In the genomic region with DNA sequence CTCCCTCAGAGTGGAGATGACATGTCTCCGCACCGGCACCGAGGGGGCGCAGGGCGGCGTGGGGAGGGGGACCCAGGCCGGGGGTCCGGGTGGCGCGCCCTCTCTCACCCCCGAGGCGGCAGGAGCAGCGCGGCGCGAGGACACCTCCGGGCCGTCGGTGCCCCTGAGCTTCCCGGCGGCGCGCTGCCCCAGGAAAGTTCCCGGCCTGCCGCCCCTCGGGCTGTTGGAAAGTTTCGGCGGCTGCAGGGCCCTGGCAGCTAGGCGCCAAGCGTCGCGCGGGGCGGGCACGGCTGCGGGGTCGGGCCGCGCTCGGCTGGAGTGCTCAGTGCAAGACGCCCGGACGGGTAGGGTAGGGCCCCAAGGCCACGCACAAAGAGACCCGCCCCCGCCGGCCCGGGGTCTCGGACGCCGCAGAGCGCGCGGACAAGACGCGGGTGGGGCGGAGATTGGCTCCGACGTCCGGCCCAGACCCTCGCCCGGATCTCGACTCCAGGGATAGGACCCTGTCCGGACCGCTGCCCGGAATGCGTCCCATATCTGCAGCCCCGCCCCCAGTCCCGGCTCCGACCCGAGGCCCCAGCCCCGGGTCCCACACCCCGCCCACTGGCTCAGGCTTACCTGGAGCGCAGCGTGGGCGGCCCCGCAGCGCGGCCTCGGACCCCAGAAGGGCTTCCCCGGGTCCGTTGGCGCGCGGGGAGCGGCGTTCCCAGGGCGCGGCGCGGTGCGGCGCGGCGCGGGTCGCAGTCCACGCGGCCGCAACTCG, we compare ENCODE assay signal across 8 cellular contexts. TPM values are rescaled to one million over a fixed set of nuclear protein-coding genes. Genes with fewer than 3 reads are reported as not detected.
A peak's percentile ranks its signal among the peaks of the same experiment; 100 is the strongest.
DNase-seq lines count a peak whose midpoint lies in the region; ATAC-seq, FAIRE-seq and TF ChIP-seq lines count a peak whose summit lies in the region.

No MANE protein-coding gene starts in this region.

- CTCF ChIA-PET in A549 (lab: Yijun Ruan, JAX) (interaction anchor here (0.7 to 5.8 kb wide), 6 partner anchors 25 to 286 kb away, joined by 3 to 89 read pairs (median 4); no protein-coding TSS in a partner anchor), HEK293 (lab: Yijun Ruan, JAX) (interaction anchor here (0.6 to 6.9 kb wide), 5 partner anchors 48 to 286 kb away, joined by 3 to 150 read pairs (median 5); no protein-coding TSS in a partner anchor), activated B cell treated with CpG ODN at 0.5 μM for 24 hours (lab: Charles Lee) (interaction anchor here (0.6 to 1.9 kb wide), 2 partner anchors 48 to 286 kb away, joined by 3 to 6 read pairs; no protein-coding TSS in a partner anchor)

- H2AFZ ChIP-seq in trophoblast cell (ENCODE audit: insufficient read depth, low read length, poor library complexity) = peak overlapping the region; percentile 64

- H2BK5ac ChIP-seq in trophoblast cell (ENCODE audit: low read depth, low read length, poor library complexity) = no peak overlapping the region

- peaks cover 15% of the 10 kb centered on the region for H3K27me3 ChIP-seq in trophoblast cell (ENCODE audit: insufficient read depth, low read length)

- H3K14ac ChIP-seq in trophoblast cell (ENCODE audit: low read length) = no peak overlapping the region

- H3K27ac Mint-ChIP-seq in activated B cell treated with CpG ODN at 0.5 μM for 24 hours = no peak overlapping the region

- no peak overlapping the region for H3K4me3 Mint-ChIP-seq in activated B cell treated with CpG ODN at 0.5 μM for 24 hours

- H3K36me3 ChIP-seq in HEK293 (ENCODE audit: control insufficient read depth in 2 of 2, insufficient read depth in 1 of 2, low read length in 2 of 2) (no peaks in the 10 kb centered on the region), trophoblast cell (ENCODE audit: control insufficient read depth in 1 of 2, insufficient read depth in 2 of 2, low read length in 2 of 2) (no peaks in the 10 kb centered on the region)

- peaks cover 4% of the 10 kb centered on the region for H3K79me2 ChIP-seq in trophoblast cell (ENCODE audit: control insufficient read depth, insufficient read depth, low read length, poor library complexity)

- no peak overlapping the region for H4K12ac ChIP-seq in trophoblast cell (ENCODE audit: low read depth, low read length)

- H2AK5ac ChIP-seq in trophoblast cell (ENCODE audit: low read length) = no peak overlapping the region

- no peak overlapping the region for H4K8ac ChIP-seq in trophoblast cell (ENCODE audit: low read depth, low read length)

- no peak overlapping the region for H2BK120ac ChIP-seq in trophoblast cell (ENCODE audit: insufficient read depth, low read length, poor library complexity)

- peak in 1 of 2 experiments; percentile 5; a peak in 1 of 6 replicates for ATAC-seq in A549
- no peak for ATAC-seq in activated B cell treated with CpG ODN at 0.5 μM for 24 hours (ENCODE audit: low read depth)
- ATAC-seq in HG03469 (IDR thresholded peaks at IDR 0.05; ENCODE audit: unreplicated experiment) = no peak

- H3K4me3 ChIP-seq in A549 (peak overlapping the region; percentile 92), HEK293 (ENCODE audit: low read depth, low read length) (peak overlapping the region; percentile 59), fibroblast of villous mesenchyme (ENCODE audit: low read depth, low read length) (peak overlapping the region; percentile 68), trophoblast cell (ENCODE audit: low read depth, low read length) (peak overlapping the region; percentile 76)

- intact Hi-C loops in activated B cell treated with CpG ODN at 0.5 μM for 24 hours (cut with micrococcal nuclease) = loop anchor here (1.0 to 2.0 kb wide), 4 partner anchors 17 to 101 kb away; partner anchors contain the start of genes COMT, TRMT2A and TXNRD2

- no peak for TF ChIP-seq EP300 in A549 (IDR thresholded peaks at IDR 0.05)

- TF ChIP-seq CTCF in A549 (IDR thresholded peaks at IDR 0.05) = no peak
- no peak for TF ChIP-seq CTCF in HEK293 (tag by site-specific recombination; IDR thresholded peaks at IDR 0.05)
- no peak for TF ChIP-seq CTCF in activated B cell treated with CpG ODN at 0.5 μM for 24 hours (IDR thresholded peaks at IDR 0.05)
- TF ChIP-seq CTCF in fibroblast of villous mesenchyme (IDR thresholded peaks at IDR 0.05; ENCODE audit: insufficient read depth, low read depth, low read length) = no peak

- peak overlapping the region; percentile 51 for H3K18ac ChIP-seq in trophoblast cell (ENCODE audit: low read length)

- TF ChIP-seq RAD21 in A549 (conservative IDR thresholded peaks at IDR 0.05 in 1 of 2, IDR thresholded peaks at IDR 0.05 in 1 of 2) = no peak

- H3K4me1 ChIP-seq in A549 (peaks cover 10% of the 10 kb centered on the region; the same call in 2 of the 3 replicates), HEK293 (ENCODE audit: control insufficient read depth, insufficient read depth, low read length) (no peaks in the 10 kb centered on the region), trophoblast cell (ENCODE audit: control insufficient read depth in 1 of 2, insufficient read depth in 2 of 2, low read length in 2 of 2) (peaks cover 6 to 8% of the 10 kb centered on the region in 2 experiments)

- H3K4ac ChIP-seq in trophoblast cell (ENCODE audit: low read depth, low read length) = no peak overlapping the region

- H3K4me2 ChIP-seq in A549 = peak overlapping the region; percentile 90
- H3K4me2 ChIP-seq in trophoblast cell (ENCODE audit: low read length) = peak overlapping the region; percentile 95

- no peak overlapping the region for H2BK12ac ChIP-seq in trophoblast cell (ENCODE audit: low read length)

- FAIRE-seq in A549 (lab: Jason Lieb, UNC) = no peak

- POLR2A ChIA-PET in A549 (lab: Yijun Ruan, JAX) (interaction anchor here (0.6 kb wide), 1 partner anchor 30 kb away, joined by 3 read pairs; no protein-coding TSS in a partner anchor), HEK293 (lab: Yijun Ruan, JAX) (interaction anchor here (1.4 kb wide), 1 partner anchor 28 kb away, joined by 5 read pairs; no protein-coding TSS in a partner anchor), activated B cell treated with CpG ODN at 0.5 μM for 24 hours (lab: Charles Lee) (interaction anchor here (0.7 kb wide), 1 partner anchor 60 kb away, joined by 3 read pairs; no protein-coding TSS in a partner anchor)

- peaks cover under 1% of the 10 kb centered on the region for H3K36me3 Mint-ChIP-seq in activated B cell treated with CpG ODN at 0.5 μM for 24 hours (ENCODE audit: low read depth)

- peaks cover 15% of the 10 kb centered on the region for H3K4me1 Mint-ChIP-seq in activated B cell treated with CpG ODN at 0.5 μM for 24 hours

- no peak for TF ChIP-seq POLR2A in A549 (IDR thresholded peaks at IDR 0.05; ENCODE audit: low read length)

- H3K9me3 Mint-ChIP-seq in activated B cell treated with CpG ODN at 0.5 μM for 24 hours = no peaks in the 10 kb centered on the region

- DNase-seq in A549 (ENCODE audit: low read depth in 1 of 2, low spot score in 1 of 2) = peak in 1 of 2 experiments; percentile 12
- peak; percentile 52 for DNase-seq in activated B cell treated with CpG ODN at 0.5 μM for 24 hours
- DNase-seq in fibroblast of villous mesenchyme (ENCODE audit: low read depth) = no peak
- peak; percentile 16 to 47 for DNase-seq in trophoblast cell
- DNase-seq in central memory CD4-positive, alpha-beta T cell = no peak
- DNase-seq in SK-N-DZ (ENCODE audit: low spot score) = no peak

- no peak overlapping the region for H3K9ac ChIP-seq in trophoblast cell (ENCODE audit: low read length)

- peaks cover 7% of the 10 kb centered on the region for H3K79me1 ChIP-seq in trophoblast cell (ENCODE audit: low read length)

- no peak overlapping the region for H3K23ac ChIP-seq in trophoblast cell (ENCODE audit: low read length)

- H3K27me3 Mint-ChIP-seq in activated B cell treated with CpG ODN at 0.5 μM for 24 hours = no peaks in the 10 kb centered on the region

- peak overlapping the region; percentile 72 to 90 for H3K27ac ChIP-seq in A549
- H3K27ac ChIP-seq in HEK293 (ENCODE audit: extremely low read depth, low read depth, low read length) = peak overlapping the region; percentile 24; the same call in 1 of the 2 replicates
- no peak overlapping the region for H3K27ac ChIP-seq in trophoblast cell (ENCODE audit: low read depth, low read length)

- WGBS in A549 (ENCODE audit: missing lambda C conversion rate) = no CpG with 5 or more reads among the region's 101 CpGs
- WGBS in trophoblast cell (ENCODE audit: extremely low coverage, insufficient coverage, insufficient read length) = no CpG with 5 or more reads among the region's 101 CpGs

- H4K91ac ChIP-seq in trophoblast cell (ENCODE audit: low read depth, low read length) = peak overlapping the region; percentile 30

- H3K9me3 ChIP-seq in A549 = no peaks in the 10 kb centered on the region
- no peaks in the 10 kb centered on the region for H3K9me3 ChIP-seq in HEK293 (ENCODE audit: control insufficient read depth, insufficient read depth, low read depth, low read length)
- H3K9me3 ChIP-seq in trophoblast cell (ENCODE audit: insufficient read depth, low read depth, low read length) = peaks cover 7% of the 10 kb centered on the region

TF ChIP-seq in A549, 52 proteins besides CTCF, POLR2A, EP300 and RAD21 (continues in another document):
- 0 out of 2 replicates have a peak, but pooled peaks have one; percentile 32 for TF ChIP-seq RNF2 (IDR thresholded peaks at IDR 0.05; ENCODE audit: borderline replicate concordance, low read depth)

TF ChIP-seq in HEK293, 187 proteins besides CTCF, POLR2A, EP300 and RAD21 (continues in another document):
- no peak for TF ChIP-seq ZNF394 (tag by site-specific recombination; IDR thresholded peaks at IDR 0.05; ENCODE audit: borderline replicate concordance)

RNA-seq across cellular contexts. Expression of gene ARVCF, which starts 0.5 kb away (rescaled TPM):
- polyA plus RNA-seq in A549 (2011; rRNA removed) (0.81 and 1.1 TPM in 2 replicates), A549 (2017; fragmentation: RNase III; extraction: RNeasy Plus Mini Kit Qiagen cat#74134 plus additional on column Dnase treatment) (1.2 to 2.1 TPM (median 1.9 TPM) in 3 replicates)
- 1.9 and 2.2 TPM in 2 replicates for polyA plus RNA-seq in A549 (2012; cell fraction: cytosol; rRNA removed)
- 10.6 and 13.2 TPM in 2 replicates for polyA plus RNA-seq in A549 (2012; cell fraction: nucleus; rRNA removed)
- polyA minus RNA-seq in A549 (2011; rRNA and poly(A)+ RNA removed) = 1.1 and 2.8 TPM in 2 replicates
- total RNA-seq in activated B cell treated with CpG ODN at 0.5 μM for 24 hours (2.3 and 6.5 TPM in 2 replicates), fibroblast of villous mesenchyme (6.0 and 8.4 TPM in 2 replicates)
- polyA plus RNA-seq in trophoblast cell (2013) = 5.7 and 5.9 TPM in 2 replicates
- polyA plus RNA-seq in SK-N-DZ (2014; cell fraction: cytosol; rRNA removed) = 77.9 and 81.0 TPM in 2 replicates
- polyA plus RNA-seq in SK-N-DZ (2014; cell fraction: nucleus; rRNA removed) = 488 and 524 TPM in 2 replicates

RNA-seq across cellular contexts. Expression of gene TANGO2, which starts 4.8 kb away (rescaled TPM):
- polyA plus RNA-seq in A549 (2011; rRNA removed) (13.2 and 15.0 TPM in 2 replicates), A549 (2017; fragmentation: RNase III; extraction: RNeasy Plus Mini Kit Qiagen cat#74134 plus additional on column Dnase treatment) (13.5 to 14.1 TPM (median 13.8 TPM) in 3 replicates)
- polyA plus RNA-seq in A549 (2012; cell fraction: cytosol; rRNA removed) = 22.7 and 28.4 TPM in 2 replicates
- polyA plus RNA-seq in A549 (2012; cell fraction: nucleus; rRNA removed) = 29.8 and 35.2 TPM in 2 replicates
- polyA minus RNA-seq in A549 (2011; rRNA and poly(A)+ RNA removed) = 28.0 and 38.6 TPM in 2 replicates
- total RNA-seq in activated B cell treated with CpG ODN at 0.5 μM for 24 hours (46.1 and 47.2 TPM in 2 replicates), fibroblast of villous mesenchyme (30.2 and 32.5 TPM in 2 replicates)
- polyA plus RNA-seq in trophoblast cell (2013) = 13.5 and 14.9 TPM in 2 replicates
- 18.5 and 19.8 TPM in 2 replicates for polyA plus RNA-seq in SK-N-DZ (2014; cell fraction: cytosol; rRNA removed)
- 14.9 and 19.5 TPM in 2 replicates for polyA plus RNA-seq in SK-N-DZ (2014; cell fraction: nucleus; rRNA removed)

Comparison
In these comparisons a context has a peak if more than half of its experiments do, and no peak if none do; other contexts are left out.
1. DNase-seq: peak in activated B cell treated with CpG ODN at 0.5 μM for 24 hours (single experiment) and trophoblast cell (2 of 2); none in fibroblast of villous mesenchyme (single experiment), central memory CD4-positive, alpha-beta T cell (single experiment) and SK-N-DZ (single experiment).
2. Peak in every context shown above with its lines, with median percentiles within 50 percentile points of each other: H3K4me3 ChIP-seq.